ENCODE assay signal across 27 cellular contexts in the genomic region with DNA sequence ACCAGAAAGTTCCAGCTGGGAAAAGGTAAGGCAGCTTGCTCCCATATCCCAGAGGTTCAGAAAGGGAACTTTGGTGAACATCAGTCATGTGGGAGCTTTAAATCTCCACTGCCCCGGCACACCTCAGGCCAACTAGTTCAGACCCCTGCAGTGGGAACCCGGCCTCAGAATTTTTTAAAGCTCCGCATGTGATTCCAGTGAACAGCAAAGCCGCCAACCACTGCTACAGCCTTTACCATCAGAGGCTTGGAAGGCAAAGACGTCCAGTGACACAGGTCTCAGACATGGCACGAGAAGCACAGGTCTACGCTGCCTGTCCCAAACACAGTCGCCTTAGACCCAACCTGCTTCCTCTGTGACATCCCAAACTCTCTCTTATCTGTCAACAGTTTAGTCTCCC.
"Had no signal": no experiment of that assay in that cellular context is flagged by ENCODE, and none has a peak within 500 bp of the region (broad histone marks: within the 10 kb centered on the region; RNA-seq: fewer than 3 reads in every experiment).

No MANE protein-coding gene starts in this region.

- H3K27ac ChIP-seq: neutrophil, pancreas, psoas muscle, right lobe of liver, sigmoid colon, stomach, thoracic aorta, thyroid gland, tibial nerve, upper lobe of right lung, uterus had no signal

- H3K27me3 Mint-ChIP-seq: naive thymus-derived CD8-positive, alpha-beta T cell; natural killer cell treated with Interleukin-12 subunit alpha and Interleukin-12 subunit beta and Interleukin-15 and Interleukin-18, amount 100 ng/mL, for 72 hours; progenitor cell of endocrine pancreas; stimulated activated naive B cell treated with anti-CD40 and anti-IgM and Interleukin-4, amounts not matched to agents 10 μg/mL and 1 μg/mL and 100 μg/mL, for 72 hours; stimulated activated naive CD8-positive, alpha-beta T cell treated with anti-CD3 and anti-CD28 coated beads, Interleukin-15, Interleukin-2, amounts not matched to agents 100 ng/mL and 50 ng/mL, for 24 hours had no signal

- H3K27me3 ChIP-seq: neutrophil, pancreas, right lobe of liver, sigmoid colon, stomach, thyroid gland, tibial nerve, upper lobe of right lung, uterus had no signal

- H3K9me3 ChIP-seq: neutrophil, pancreas, psoas muscle, right lobe of liver, sigmoid colon, stomach, thoracic aorta, thyroid gland, tibial nerve, upper lobe of right lung, uterus had no signal

- H3K27ac Mint-ChIP-seq: natural killer cell treated with Interleukin-12 subunit alpha and Interleukin-12 subunit beta and Interleukin-15 and Interleukin-18, amount 100 ng/mL, for 72 hours; nephron progenitor cell; progenitor cell of endocrine pancreas; stimulated activated effector memory CD8-positive, alpha-beta T cell treated with anti-CD3 and anti-CD28 coated beads, Interleukin-12 subunit alpha, Interleukin-12 subunit beta, amount 100 ng/mL, for 72 hours; stimulated activated naive B cell treated with anti-CD40 and anti-IgM and Interleukin-4, amounts not matched to agents 10 μg/mL and 1 μg/mL and 100 μg/mL, for 72 hours; stimulated activated naive CD8-positive, alpha-beta T cell treated with anti-CD3 and anti-CD28 coated beads, Interleukin-15, Interleukin-2, amounts not matched to agents 100 ng/mL and 50 ng/mL, for 24 hours had no signal

- H3K4me1 ChIP-seq: pancreas, right lobe of liver, thyroid gland, uterus had no signal

- DNase-seq: naive thymus-derived CD8-positive, alpha-beta T cell; nephron progenitor cell; pancreas; psoas muscle; right cardiac atrium; right lobe of liver; sigmoid colon; small intestine; stimulated activated CD4-positive, alpha-beta T cell treated with anti-CD3 and anti-CD28 coated beads, Interleukin-15, amount 100 ng/mL, for 24 hours; stimulated activated CD4-positive, alpha-beta T cell treated with anti-CD3 and anti-CD28 coated beads, Interleukin-2, amount 100 ng/mL, for 24 hours; stimulated activated CD4-positive, alpha-beta T cell treated with anti-CD3 and anti-CD28 coated beads, Interleukin-2, amount 100 ng/mL, for 48 hours; stimulated activated CD4-positive, alpha-beta T cell treated with anti-CD3 and anti-CD28 coated beads, Interleukin-4, amount 100 ng/mL, for 24 hours; stimulated activated naive B cell treated with anti-CD40 and anti-IgM and Interleukin-4, amounts not matched to agents 10 μg/mL and 1 μg/mL and 100 μg/mL, for 72 hours; stimulated activated naive CD4-positive, alpha-beta T cell treated with Interleukin-2 at 50 U/mL for 16 hours; stomach; thyroid gland; upper lobe of right lung; uterus had no signal

- H3K9me3 Mint-ChIP-seq: naive thymus-derived CD8-positive, alpha-beta T cell; natural killer cell treated with Interleukin-12 subunit alpha and Interleukin-12 subunit beta and Interleukin-15 and Interleukin-18, amount 100 ng/mL, for 72 hours; nephron progenitor cell; neural crest cell; stimulated activated effector memory CD8-positive, alpha-beta T cell treated with anti-CD3 and anti-CD28 coated beads, Interleukin-12 subunit alpha, Interleukin-12 subunit beta, amount 100 ng/mL, for 72 hours; stimulated activated naive B cell treated with anti-CD40 and anti-IgM and Interleukin-4, amounts not matched to agents 10 μg/mL and 1 μg/mL and 100 μg/mL, for 72 hours; stimulated activated naive CD8-positive, alpha-beta T cell treated with anti-CD3 and anti-CD28 coated beads, Interleukin-15, Interleukin-2, amounts not matched to agents 100 ng/mL and 50 ng/mL, for 24 hours; type B pancreatic cell had no signal

- H3K4me3 Mint-ChIP-seq: naive thymus-derived CD8-positive, alpha-beta T cell; natural killer cell treated with Interleukin-12 subunit alpha and Interleukin-12 subunit beta and Interleukin-15 and Interleukin-18, amount 100 ng/mL, for 72 hours; nephron progenitor cell; neural crest cell; stimulated activated effector memory CD8-positive, alpha-beta T cell treated with anti-CD3 and anti-CD28 coated beads, Interleukin-12 subunit alpha, Interleukin-12 subunit beta, amount 100 ng/mL, for 72 hours; stimulated activated naive B cell treated with anti-CD40 and anti-IgM and Interleukin-4, amounts not matched to agents 10 μg/mL and 1 μg/mL and 100 μg/mL, for 72 hours; stimulated activated naive CD8-positive, alpha-beta T cell treated with anti-CD3 and anti-CD28 coated beads, Interleukin-15, Interleukin-2, amounts not matched to agents 100 ng/mL and 50 ng/mL, for 24 hours; type B pancreatic cell had no signal

- H3K36me3 ChIP-seq: pancreas, right lobe of liver, thoracic aorta, upper lobe of right lung, uterus had no signal

- H3K36me3 Mint-ChIP-seq: natural killer cell treated with Interleukin-12 subunit alpha and Interleukin-12 subunit beta and Interleukin-15 and Interleukin-18, amount 100 ng/mL, for 72 hours; stimulated activated effector memory CD8-positive, alpha-beta T cell treated with anti-CD3 and anti-CD28 coated beads, Interleukin-12 subunit alpha, Interleukin-12 subunit beta, amount 100 ng/mL, for 72 hours; type B pancreatic cell had no signal

- ATAC-seq: naive thymus-derived CD8-positive, alpha-beta T cell; natural killer cell treated with Interleukin-12 subunit alpha and Interleukin-12 subunit beta and Interleukin-15 and Interleukin-18, amount 100 ng/mL, for 72 hours; stimulated activated effector memory CD8-positive, alpha-beta T cell treated with anti-CD3 and anti-CD28 coated beads, Interleukin-12 subunit alpha, Interleukin-12 subunit beta, amount 100 ng/mL, for 72 hours had no signal

- H3K4me3 ChIP-seq: pancreas, psoas muscle, right lobe of liver, sigmoid colon, stomach, thoracic aorta, thyroid gland, tibial nerve, upper lobe of right lung, uterus had no signal
